16 cellular contexts compared by ENCODE assay signal in genomic region chr3:127108796-127109195, GRCh38.
"Had no signal": no experiment of that assay in that cellular context is flagged by ENCODE, and none has a peak within 500 bp of the region (broad histone marks: within the 10 kb centered on the region; RNA-seq: fewer than 3 reads in every experiment).

No MANE protein-coding gene starts in this region.

- H3K4me1 ChIP-seq: left ventricle myocardium inferior, uterus had no signal

- ATAC-seq: activated T-helper 17 cell treated with anti-CD3 and anti-CD28 coated beads, Interleukin-2, amount 50 U/mL, for 72 hours had no signal

- H3K9me3 ChIP-seq: uterus had no signal

- H3K4me3 ChIP-seq: left ventricle myocardium inferior, thoracic aorta, uterus had no signal

- H3K36me3 ChIP-seq: left ventricle myocardium inferior, thoracic aorta, uterus had no signal

- FAIRE-seq: kidney, small intestine had no signal

- H3K27me3 ChIP-seq: uterus had no signal

- H3K4me1 Mint-ChIP-seq: activated T-helper 17 cell treated with anti-CD3 and anti-CD28 coated beads, Interleukin-2, amount 50 U/mL, for 72 hours; natural killer cell had no signal

- H3K27me3 Mint-ChIP-seq: activated T-helper 17 cell treated with anti-CD3 and anti-CD28 coated beads, Interleukin-2, amount 50 U/mL, for 72 hours had no signal

- H3K4me3 Mint-ChIP-seq: activated T-helper 17 cell treated with anti-CD3 and anti-CD28 coated beads, Interleukin-2, amount 50 U/mL, for 72 hours; natural killer cell; T-helper 1 cell treated with Interleukin-12 subunit alpha and Interleukin-12 subunit beta and Interleukin-4 antibody, amounts not matched to agents 30 μg/mL and 1 μg/mL, for 36 hours had no signal

- H3K27ac Mint-ChIP-seq: activated T-helper 17 cell treated with anti-CD3 and anti-CD28 coated beads, Interleukin-2, amount 50 U/mL, for 72 hours; natural killer cell; T-helper 1 cell treated with Interleukin-12 subunit alpha and Interleukin-12 subunit beta and Interleukin-4 antibody, amounts not matched to agents 30 μg/mL and 1 μg/mL, for 36 hours had no signal

- H3K27ac ChIP-seq: left ventricle myocardium inferior, thoracic aorta, uterus had no signal

- DNase-seq: activated CD4-positive, alpha-beta T cell treated with anti-CD3 and anti-CD28 coated beads for 48 hours; activated naive CD4-positive, alpha-beta T cell treated with Interleukin-2 at 50 U/mL for 16 hours; activated T-cell treated with anti-CD3 and anti-CD28 coated beads for 4 hours; aorta; erythroblast; kidney; left ventricle myocardium inferior; natural killer cell; occipital lobe; small intestine; stimulated activated CD4-positive, alpha-beta T cell treated with anti-CD3 and anti-CD28 coated beads, Interleukin-4, amount 100 ng/mL, for 4 hours; stimulated activated CD8-positive, alpha-beta memory T cell treated with anti-CD3 and anti-CD28 coated beads, Interleukin-4, amount 100 ng/mL, for 48 hours; uterus had no signal
